1 cellular context compared by ENCODE assay signal in genomic region chr14:85534435-85534834, GRCh38.
TF ChIP-seq lines count a peak whose summit lies in the region.

No MANE protein-coding gene starts in this region.

TF ChIP-seq in H1, 55 proteins besides CTCF, POLR2A, EP300 and RAD21 (continued from another document):
- TF ChIP-seq ATF3 (IDR thresholded peaks at IDR 0.05; ENCODE audit: insufficient read depth, low read depth, low read length) (no peak), HDAC6 (IDR thresholded peaks at IDR 0.05; ENCODE audit: low read depth, low read length) (no peak), NANOG (IDR thresholded peaks at IDR 0.05; ENCODE audit: insufficient read depth, low read depth, low read length, poor library complexity, severe bottlenecking) (no peak), MAX (IDR thresholded peaks at IDR 0.05) (peak; percentile 63), RXRA (IDR thresholded peaks at IDR 0.05; ENCODE audit: insufficient read depth, low read depth, low read length) (no peak), TCF12 (IDR thresholded peaks at IDR 0.05; ENCODE audit: low read depth, low read length) (no peak), RBBP5 (IDR thresholded peaks at IDR 0.05; ENCODE audit: borderline replicate concordance, low read depth, low read length) (no peak), KDM5A (IDR thresholded peaks at IDR 0.05; ENCODE audit: low read length) (no peak), RNF2 (IDR thresholded peaks at IDR 0.05; ENCODE audit: borderline replicate concordance, low read depth, low read length, missing control alignments, poor library complexity, severe bottlenecking) (peak; percentile 71), SUZ12 (IDR thresholded peaks at IDR 0.05; ENCODE audit: low read length) (peak; percentile 80; the same call in 1 of the 2 replicates), TAF1 (IDR thresholded peaks at IDR 0.05; ENCODE audit: low read depth, low read length) (no peak), EGR1 (IDR thresholded peaks at IDR 0.05; ENCODE audit: borderline replicate concordance, low read depth, low read length) (no peak)
- TF ChIP-seq, protein P1, sequence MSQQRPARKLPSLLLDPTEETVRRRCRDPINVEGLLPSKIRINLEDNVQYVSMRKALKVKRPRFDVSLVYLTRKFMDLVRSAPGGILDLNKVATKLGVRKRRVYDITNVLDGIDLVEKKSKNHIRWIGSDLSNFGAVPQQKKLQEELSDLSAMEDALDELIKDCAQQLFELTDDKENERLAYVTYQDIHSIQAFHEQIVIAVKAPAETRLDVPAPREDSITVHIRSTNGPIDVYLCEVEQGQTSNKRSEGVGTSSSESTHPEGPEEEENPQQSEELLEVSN (IDR thresholded peaks at IDR 0.05) = peak; percentile 33; the same call in 1 of the 2 replicates
TF ChIP-seq in H1: peak in this region for 6.
